16 cellular contexts compared by ENCODE assay signal in the genomic region with DNA sequence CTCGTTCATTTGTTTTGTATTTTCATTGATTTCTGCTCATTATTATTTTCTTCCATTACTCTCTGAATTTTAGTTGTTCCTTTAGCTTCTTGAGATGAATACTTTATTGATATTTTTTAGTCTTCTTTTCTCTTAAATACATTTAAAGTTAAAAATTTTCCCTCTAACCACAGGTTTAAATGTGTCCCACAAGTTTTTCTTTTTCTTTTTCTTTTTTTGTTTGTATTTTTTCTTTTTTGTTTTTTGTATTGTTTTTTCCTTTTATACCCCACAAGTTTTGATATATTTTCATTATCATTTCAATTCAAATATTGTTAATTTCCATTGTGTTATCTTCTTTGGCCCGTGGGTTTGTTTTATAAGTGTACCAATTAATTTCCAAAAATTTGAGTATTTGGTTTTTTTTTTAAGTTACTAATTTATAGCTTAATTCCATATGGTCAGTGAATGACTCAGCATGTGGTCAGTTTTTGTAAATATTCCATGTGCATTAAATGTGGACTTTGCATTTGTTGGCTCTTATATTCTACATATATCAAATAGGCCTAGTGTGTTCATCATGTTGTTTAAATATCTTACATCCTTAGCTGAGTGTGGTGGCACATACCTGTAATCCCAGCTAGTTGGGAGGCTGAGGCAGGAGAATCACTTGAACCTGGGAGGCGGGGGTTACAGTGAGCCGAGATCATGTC. TPM values are rescaled to one million over a fixed set of nuclear protein-coding genes. Genes with fewer than 3 reads are reported as not detected.
DNase-seq lines count a peak whose midpoint lies in the region; ATAC-seq, FAIRE-seq and TF ChIP-seq lines count a peak whose summit lies in the region.
"Had no signal": no experiment of that assay in that cellular context is flagged by ENCODE, and none has a peak within 500 bp of the region (broad histone marks: within the 10 kb centered on the region; RNA-seq: fewer than 3 reads in every experiment).

No MANE protein-coding gene starts in this region.

- H3K36me3 ChIP-seq in stomach, result peaks cover 0 to 6% (median 2%) of the 10 kb centered on the region in 4 donors
- H3K36me3 ChIP-seq: vagina had no signal

- intact Hi-C loops in stomach (cut with DNase I; ENCODE audit: low total_unique reads), result no loop called here

- ATAC-seq in activated T-cell treated with anti-CD3 and anti-CD28 coated beads, Interleukin-2, amount 50 U/mL, for 4 hours, result no peak

- whole genome bisulfite sequencing in stomach, 5 donors, result 84 to 92% (median 89%) methylated on average over 4 of the region's 4 CpGs

- H3K4me3 Mint-ChIP-seq in activated T-cell treated with anti-CD3 and anti-CD28 coated beads, Interleukin-2, amount 50 U/mL, for 4 hours, result peak overlapping the region; percentile 58
- H3K4me3 Mint-ChIP-seq in HFFc6 (peak overlapping the region; percentile 33; the same call in 1 of the 2 replicates), chondrocyte (ENCODE audit: unreplicated experiment) (no peak overlapping the region), osteocyte (ENCODE audit: unreplicated experiment) (peak overlapping the region; percentile 35)
- H3K4me3 Mint-ChIP-seq: nephron progenitor cell had no signal

- no peak for TF ChIP-seq CTCF in HFFc6 (IDR thresholded peaks at IDR 0.05)
- no peak for TF ChIP-seq CTCF in chondrocyte (IDR thresholded peaks at IDR 0.05)
- no peak for TF ChIP-seq CTCF in osteocyte (IDR thresholded peaks at IDR 0.05)
- no peak for TF ChIP-seq CTCF in stomach (IDR thresholded peaks at IDR 0.05)

- H3K4me3 ChIP-seq in stomach, result no peak overlapping the region
- H3K4me3 ChIP-seq: vagina had no signal

- H3K36me3 Mint-ChIP-seq in activated T-cell treated with anti-CD3 and anti-CD28 coated beads, Interleukin-2, amount 50 U/mL, for 4 hours (ENCODE audit: insufficient read depth), result peaks cover 21% of the 10 kb centered on the region
- H3K36me3 Mint-ChIP-seq in HFFc6 (ENCODE audit: low read depth), result peaks cover 38% of the 10 kb centered on the region
- H3K36me3 Mint-ChIP-seq in chondrocyte (ENCODE audit: low read depth), result peaks cover 18% of the 10 kb centered on the region
- H3K36me3 Mint-ChIP-seq in osteocyte (ENCODE audit: unreplicated experiment), result peaks cover 20% of the 10 kb centered on the region

- DNase-seq in activated T-cell treated with anti-CD3 and anti-CD28 coated beads, Interleukin-2, amount 50 U/mL, for 4 hours, result no peak
- no peak for DNase-seq in activated T-cell treated with anti-CD3 and anti-CD28 coated beads, Interleukin-2, amount 50 U/mL, for 1 hour
- DNase-seq in HFFc6 (peak; percentile 14), chondrocyte (ENCODE audit: low spot score) (no peak), osteocyte (ENCODE audit: extremely low spot score, unreplicated experiment) (no peak), NCI-H82 treated with DMSO at 0.1 percent for 48 hours (lab: John Stamatoyannopoulos, UW; ENCODE audit: unreplicated experiment) (no peak), stomach (no peak), HTR-8/SVneo (ENCODE audit: insufficient read length, low spot score) (no peak)
- DNase-seq: activated CD4-positive, alpha-beta T cell treated with anti-CD3 and anti-CD28 coated beads, Interleukin-2, amount 50 U/mL, for 48 hours; GDM1; H7; NCI-H1694; NCI-H446 treated with DMSO at 0.1 percent for 48 hours; nephron progenitor cell had no signal

- no peak for FAIRE-seq in HTR-8/SVneo (lab: Jason Lieb, UNC)
- FAIRE-seq: GM12891 had no signal

- H3K4me1 Mint-ChIP-seq in activated T-cell treated with anti-CD3 and anti-CD28 coated beads, Interleukin-2, amount 50 U/mL, for 4 hours (ENCODE audit: low read depth), result peaks cover 18% of the 10 kb centered on the region
- H3K4me1 Mint-ChIP-seq in HFFc6 (ENCODE audit: low read depth) (peaks cover 60% of the 10 kb centered on the region), chondrocyte (ENCODE audit: low read depth) (peaks cover 8% of the 10 kb centered on the region), osteocyte (ENCODE audit: unreplicated experiment) (peaks cover 20% of the 10 kb centered on the region)

- TF ChIP-seq POLR2A in stomach (IDR thresholded peaks at IDR 0.05), result no peak

- H3K4me1 ChIP-seq in stomach, result no peaks in the 10 kb centered on the region
- H3K4me1 ChIP-seq: vagina had no signal

- H3K9me3 Mint-ChIP-seq in activated T-cell treated with anti-CD3 and anti-CD28 coated beads, Interleukin-2, amount 50 U/mL, for 4 hours, result peaks cover 3% of the 10 kb centered on the region
- peaks cover 15% of the 10 kb centered on the region for H3K9me3 Mint-ChIP-seq in HFFc6
- peaks cover 13% of the 10 kb centered on the region for H3K9me3 Mint-ChIP-seq in chondrocyte (ENCODE audit: low read depth)
- no peaks in the 10 kb centered on the region for H3K9me3 Mint-ChIP-seq in osteocyte (ENCODE audit: unreplicated experiment)

- no peaks in the 10 kb centered on the region for H3K27me3 Mint-ChIP-seq in activated T-cell treated with anti-CD3 and anti-CD28 coated beads, Interleukin-2, amount 50 U/mL, for 4 hours (ENCODE audit: low read depth)
- H3K27me3 Mint-ChIP-seq in HFFc6 (ENCODE audit: insufficient read depth), result no peaks in the 10 kb centered on the region
- no peaks in the 10 kb centered on the region for H3K27me3 Mint-ChIP-seq in chondrocyte (ENCODE audit: low read depth)
- no peaks in the 10 kb centered on the region for H3K27me3 Mint-ChIP-seq in osteocyte (ENCODE audit: unreplicated experiment)

- H3K27ac ChIP-seq in stomach, result no peak overlapping the region
- H3K27ac ChIP-seq: vagina had no signal

- no peak for TF ChIP-seq EP300 in stomach (IDR thresholded peaks at IDR 0.05)

- H3K9me3 ChIP-seq in stomach, result peaks cover 0 to 9% (median 6%) of the 10 kb centered on the region in 4 donors
- H3K9me3 ChIP-seq: vagina had no signal

- H3K27me3 ChIP-seq in stomach, result no peaks in the 10 kb centered on the region
- H3K27me3 ChIP-seq: vagina had no signal

- H3K27ac Mint-ChIP-seq in HFFc6 (peak overlapping the region; percentile 84), chondrocyte (ENCODE audit: unreplicated experiment) (peak overlapping the region; percentile 57), osteocyte (ENCODE audit: unreplicated experiment) (peak overlapping the region; percentile 74)
- H3K27ac Mint-ChIP-seq: nephron progenitor cell had no signal

RNA-seq across cellular contexts. Expression of gene CENPO, which starts 16.2 kb away (rescaled TPM):
- total RNA-seq in activated T-cell treated with anti-CD3 and anti-CD28 coated beads, Interleukin-2, amount 50 U/mL, for 4 hours, result 10 to 100 TPM; 20.3 to 28.4 (median 28.0) TPM
- 10 to 100 TPM; 19.1 to 28.7 (median 24.7) TPM for total RNA-seq in HFFc6 (2021; fragmentation: NEBNext Ultra II Directional; extraction: Animal tissue kit (Norgen Biotek cat#: 25700))
- total RNA-seq in chondrocyte (10.6 to 17.8 TPM (median 10.9 TPM) in 3 replicates), osteocyte (12.7 and 12.8 TPM in 2 replicates), stomach (10 to 100 TPM in 1 of 5 donors, 1 to 10 TPM in 4; 1.3 to 70.0 (median 7.2) TPM)
- polyA plus RNA-seq in stomach, result 1 to 10 TPM; 1.4 to 3.1 (median 1.9) TPM

RNA-seq across cellular contexts. Expression of gene PTRHD1, which starts 16.3 kb away (rescaled TPM):
- total RNA-seq in activated T-cell treated with anti-CD3 and anti-CD28 coated beads, Interleukin-2, amount 50 U/mL, for 4 hours, result 10 to 100 TPM; 17.6 to 21.6 (median 18.6) TPM
- 10 to 100 TPM; 29.4 to 44.4 (median 35.0) TPM for total RNA-seq in HFFc6 (2021; fragmentation: NEBNext Ultra II Directional; extraction: Animal tissue kit (Norgen Biotek cat#: 25700))
- total RNA-seq in chondrocyte (31.0 to 32.5 TPM (median 32.0 TPM) in 3 replicates), osteocyte (26.8 and 31.1 TPM in 2 replicates), stomach (10 to 100 TPM in 4 of 5 donors, 1 to 10 TPM in 1; 8.4 to 26.3 (median 18.0) TPM)
- 10 to 100 TPM; 31.3 to 41.0 (median 35.9) TPM for polyA plus RNA-seq in stomach
